In the genomic region with DNA sequence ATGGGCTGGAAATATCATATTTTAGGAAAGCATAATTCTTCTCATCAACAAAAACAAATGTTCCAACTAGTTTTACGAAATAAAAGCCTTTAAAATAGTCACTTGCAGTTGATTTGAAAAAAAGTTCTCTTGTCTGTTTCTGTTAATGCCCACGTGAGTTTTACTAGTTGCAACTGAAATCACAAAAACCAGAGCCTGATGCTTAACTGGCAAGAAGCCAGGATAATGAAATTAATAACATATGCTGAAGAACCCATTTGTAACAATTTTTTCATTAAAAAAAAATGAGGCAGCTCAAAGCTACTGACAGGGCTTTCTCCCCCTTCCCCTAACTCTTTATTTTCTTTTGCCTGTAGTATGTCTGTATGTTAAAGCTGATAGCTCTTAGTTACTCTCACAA, we compare ENCODE assay signal across 24 cellular contexts.
"Had no signal": no experiment of that assay in that cellular context is flagged by ENCODE, and none has a peak within 500 bp of the region (broad histone marks: within the 10 kb centered on the region; RNA-seq: fewer than 3 reads in every experiment).

No MANE protein-coding gene starts in this region.

- H3K4me3 Mint-ChIP-seq: activated naive CD8-positive, alpha-beta T cell; activated T-cell treated with anti-CD3 and anti-CD28 coated beads, Interleukin-2, amount 50 U/mL, for 4 hours; central memory CD8-positive, alpha-beta T cell; memory B cell; neural crest cell had no signal

- H3K4me3 ChIP-seq: breast epithelium, colonic mucosa, gastrocnemius medialis, mucosa of descending colon, ovary, prostate gland, testis, vagina had no signal

- H3K27ac ChIP-seq: breast epithelium, colonic mucosa, gastrocnemius medialis, ovary, prostate gland, testis, vagina had no signal

- H3K9me3 ChIP-seq: breast epithelium, colonic mucosa, gastrocnemius medialis, mucosa of descending colon, ovary, prostate gland, testis, vagina had no signal

- DNase-seq: activated CD4-positive, alpha-beta T cell treated with anti-CD3 and anti-CD28 coated beads, Interleukin-2, amount 50 U/mL, for 4 hours; activated CD8-positive, alpha-beta memory T cell treated with anti-CD3 and anti-CD28 coated beads, Interleukin-2, amount 50 U/mL, for 48 hours; activated naive CD4-positive, alpha-beta T cell; activated T-cell treated with anti-CD3 and anti-CD28 coated beads, Interleukin-2, amount 50 U/mL, for 4 hours; colonic mucosa; gastrocnemius medialis; islet precursor cell; left colon; mucosa of descending colon; ovary; stimulated activated CD4-positive, alpha-beta T cell treated with anti-CD3 and anti-CD28 coated beads, Interleukin-4, amount 100 ng/mL, for 1 hour; stimulated activated naive CD4-positive, alpha-beta T cell; T-helper 1 cell; T-helper 9 cell; testis; trophoblast cell had no signal

- H3K27me3 ChIP-seq: breast epithelium, colonic mucosa, gastrocnemius medialis, ovary, testis, vagina had no signal

- H3K9me3 Mint-ChIP-seq: activated T-cell treated with anti-CD3 and anti-CD28 coated beads, Interleukin-2, amount 50 U/mL, for 4 hours; activated T-helper 2 cell treated with anti-CD3 and anti-CD28 coated beads, Interferon-gamma antibody, Interleukin-2, Interleukin-4, amounts not matched to agents 10 μg/mL and 5 μg/mL and 100 μg/mL, durations not matched to agents 14 hours and 24 hours and 36 hours; memory B cell had no signal

- H3K4me1 ChIP-seq: breast epithelium, colonic mucosa, gastrocnemius medialis, prostate gland, testis, vagina had no signal

- H3K27me3 Mint-ChIP-seq: central memory CD8-positive, alpha-beta T cell had no signal

- H3K36me3 Mint-ChIP-seq: activated naive CD8-positive, alpha-beta T cell; memory B cell had no signal

- H3K36me3 ChIP-seq: breast epithelium, colonic mucosa, gastrocnemius medialis, ovary, prostate gland, vagina had no signal

- H3K4me1 Mint-ChIP-seq: central memory CD8-positive, alpha-beta T cell; memory B cell had no signal

- H3K27ac Mint-ChIP-seq: activated naive CD8-positive, alpha-beta T cell; activated T-helper 2 cell treated with anti-CD3 and anti-CD28 coated beads, Interferon-gamma antibody, Interleukin-2, Interleukin-4, amounts not matched to agents 10 μg/mL and 5 μg/mL and 100 μg/mL, durations not matched to agents 14 hours and 24 hours and 36 hours; memory B cell had no signal
